In genomic region chr4:98260579-98261290, GRCh38 we compare ENCODE assay signal across 8 cellular contexts. TPM values are rescaled to one million over a fixed set of nuclear protein-coding genes. Genes with fewer than 3 reads are reported as not detected.
DNase-seq lines count a peak whose midpoint lies in the region; ATAC-seq, FAIRE-seq and TF ChIP-seq lines count a peak whose summit lies in the region.

No MANE protein-coding gene starts in this region.

- H3K4me3 ChIP-seq in right atrium auricular region = peak overlapping the region; percentile 86 to 89

- H3K36me3 ChIP-seq in right atrium auricular region = no peaks in the 10 kb centered on the region

- no peaks in the 10 kb centered on the region for H3K9me3 ChIP-seq in right atrium auricular region

- DNase-seq in NCI-H1417 treated with DMSO at 0.1 percent for 48 hours (lab: John Stamatoyannopoulos, UW) = peak; percentile 76
- DNase-seq in T-helper 1 cell = peak; percentile 33 to 95 (median 79)
- DNase-seq in right atrium auricular region (ENCODE audit: low spot score) = peak; percentile 91
- peak; percentile 90 for DNase-seq in pulmonary artery endothelial cell (ENCODE audit: low read depth, low spot score)
- peak; percentile 97 for DNase-seq in urothelium cell line (ENCODE audit: low spot score)

- peak; percentile 98 for FAIRE-seq in urothelium cell line (lab: Jason Lieb, UNC)

- no peak for TF ChIP-seq CTCF in right atrium auricular region (IDR thresholded peaks at IDR 0.05)

- H3K27ac ChIP-seq in angular gyrus (ENCODE audit: low read depth, low read length) (peak overlapping the region; percentile 97), right atrium auricular region (peak overlapping the region; percentile 97 to 98)

- no peaks in the 10 kb centered on the region for H3K27me3 ChIP-seq in right atrium auricular region

- H3K4me1 ChIP-seq in right atrium auricular region = peaks cover 0 to 17% of the 10 kb centered on the region in 2 donors

- ATAC-seq in GM18498 (IDR thresholded peaks at IDR 0.05; ENCODE audit: unreplicated experiment) (peak; percentile 91), HG02840 (IDR thresholded peaks at IDR 0.05; ENCODE audit: low FRiP score, unreplicated experiment) (peak; percentile 91)

RNA-seq across cellular contexts. Expression of gene RAP1GDS1, which starts 0.4 kb away (rescaled TPM):
- 1 to 10 TPM; 7.5 to 7.8 TPM for total RNA-seq in right atrium auricular region
- total RNA-seq in pulmonary artery endothelial cell = 65.9 and 81.7 TPM in 2 replicates

Comparison
In these comparisons a context has a peak if more than half of its experiments do, and no peak if none do; other contexts are left out.
1. Peak in every context shown above with its lines: DNase-seq, ATAC-seq, H3K4me3 ChIP-seq and H3K27ac ChIP-seq.